ENCODE assay signal across 11 cellular contexts in the genomic region with DNA sequence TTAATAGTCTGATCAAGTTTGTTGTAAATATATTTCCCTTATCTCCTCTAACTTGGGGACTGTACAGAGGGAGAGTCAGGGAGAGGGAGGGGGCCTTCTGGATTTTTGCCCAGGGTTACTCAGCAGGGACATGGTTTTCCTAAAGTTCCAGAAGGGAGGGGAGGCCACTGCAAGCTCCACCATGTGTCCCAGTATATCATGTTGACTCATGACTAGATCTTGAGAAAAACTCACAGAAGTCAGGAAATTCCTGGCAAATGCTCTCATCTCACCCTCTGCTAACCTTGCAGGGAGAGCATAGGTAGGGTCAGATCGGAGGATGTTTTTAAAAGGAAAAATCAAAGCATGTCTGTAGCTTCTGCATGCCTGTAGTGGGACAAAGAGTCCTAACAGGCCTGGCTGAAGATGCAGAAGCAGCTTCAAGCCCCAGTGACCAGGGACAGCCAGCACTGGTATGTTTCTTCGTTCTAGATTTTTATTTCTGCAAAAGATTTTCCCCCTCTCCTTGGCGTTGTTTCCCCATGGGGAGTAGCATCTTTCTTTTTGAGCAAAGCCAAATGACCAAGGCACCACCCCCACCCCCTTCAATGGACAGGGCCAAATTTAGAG.
A peak's percentile ranks its signal among the peaks of the same experiment; 100 is the strongest.
DNase-seq lines count a peak whose midpoint lies in the region; ATAC-seq and TF ChIP-seq lines count a peak whose summit lies in the region.
"Had no signal": no experiment of that assay in that cellular context is flagged by ENCODE, and none has a peak within 500 bp of the region (broad histone marks: within the 10 kb centered on the region; RNA-seq: fewer than 3 reads in every experiment).

No MANE protein-coding gene starts in this region.

- H3K9me3 ChIP-seq in breast epithelium (no peaks in the 10 kb centered on the region), adipocyte (ENCODE audit: control insufficient read depth, low read length) (no peaks in the 10 kb centered on the region)

- ATAC-seq in GM21576 (IDR thresholded peaks at IDR 0.05; ENCODE audit: unreplicated experiment): no peak
- ATAC-seq in GM18868 (IDR thresholded peaks at IDR 0.05; ENCODE audit: unreplicated experiment): no peak

- H3K27ac Mint-ChIP-seq in MCF 10A (ENCODE audit: low read depth, unreplicated experiment): peak overlapping the region; percentile 36
- H3K27ac Mint-ChIP-seq: dendritic cell treated with granulocyte-macrophage colony-stimulating factor and Interleukin-4, amounts not matched to agents 40 ng/mL and 50 ng/mL, for 4 days; nephron progenitor cell had no signal

- intact Hi-C loops in MCF 10A (cut with micrococcal nuclease) (loop anchor here (10.0 kb wide), 1 partner anchor 54 kb away; no protein-coding TSS in a partner anchor), breast epithelium (cut with DNase I; ENCODE audit: low total_unique reads) (no loop called here), head of caudate nucleus (cut with DNase I) (no loop called here)

- H3K36me3 Mint-ChIP-seq in MCF 10A (ENCODE audit: insufficient read depth, unreplicated experiment): no peaks in the 10 kb centered on the region

- CTCF ChIA-PET in MCF 10A (lab: Yijun Ruan, JAX): interaction anchor here (1.0 to 1.4 kb wide), 3 partner anchors 14 to 320 kb away, joined by 3 to 4 read pairs (median 3); no protein-coding TSS in a partner anchor

- H3K4me1 ChIP-seq in breast epithelium (no peaks in the 10 kb centered on the region), adipocyte (ENCODE audit: control insufficient read depth, insufficient read depth, low read length) (peaks cover 25% of the 10 kb centered on the region)

- no peak overlapping the region for H3K4me3 ChIP-seq in breast epithelium
- H3K4me3 ChIP-seq in adipocyte (ENCODE audit: low read length): no peak overlapping the region

- BruUV-seq in MCF 10A (replicated peaks; lab: Mats Ljungman, UMichigan): no TSS peak

- no peak overlapping the region for H3K4me3 Mint-ChIP-seq in MCF 10A (ENCODE audit: unreplicated experiment)
- H3K4me3 Mint-ChIP-seq: dendritic cell treated with granulocyte-macrophage colony-stimulating factor and Interleukin-4, amounts not matched to agents 40 ng/mL and 50 ng/mL, for 4 days; nephron progenitor cell had no signal

- H3K36me3 ChIP-seq in breast epithelium (no peaks in the 10 kb centered on the region), adipocyte (ENCODE audit: control insufficient read depth, insufficient read depth, low read length, severe bottlenecking) (no peaks in the 10 kb centered on the region)

- POLR2A ChIA-PET in MCF 10A (lab: Yijun Ruan, JAX): interaction anchor here (0.6 to 1.1 kb wide), 2 partner anchors 11 to 342 kb away, joined by 3 to 5 read pairs; no protein-coding TSS in a partner anchor

- TF ChIP-seq CTCF in MCF 10A (IDR thresholded peaks at IDR 0.05; ENCODE audit: unreplicated experiment) (no peak), breast epithelium (IDR thresholded peaks at IDR 0.05) (no peak)

- H3K27me3 ChIP-seq in breast epithelium: no peaks in the 10 kb centered on the region
- H3K27me3 ChIP-seq in adipocyte (replicated peaks; ENCODE audit: control insufficient read depth, insufficient read depth, low read length): no peaks in the 10 kb centered on the region

- H3K9me3 Mint-ChIP-seq in MCF 10A (ENCODE audit: unreplicated experiment): peaks cover 8% of the 10 kb centered on the region
- H3K9me3 Mint-ChIP-seq: dendritic cell treated with granulocyte-macrophage colony-stimulating factor and Interleukin-4, amounts not matched to agents 40 ng/mL and 50 ng/mL, for 4 days; nephron progenitor cell had no signal

- peaks cover 34% of the 10 kb centered on the region for H3K4me1 Mint-ChIP-seq in MCF 10A (ENCODE audit: insufficient read depth, unreplicated experiment)

- TF ChIP-seq POLR2A in breast epithelium (IDR thresholded peaks at IDR 0.05): no peak

- H3K27me3 Mint-ChIP-seq in MCF 10A (ENCODE audit: insufficient read depth, unreplicated experiment): no peaks in the 10 kb centered on the region

- peak; percentile 82 for DNase-seq in MCF 10A (ENCODE audit: unreplicated experiment)
- no peak for DNase-seq in breast epithelium (ENCODE audit: low spot score in 2 of 2)
- DNase-seq in adipocyte (ENCODE audit: low read depth): peak; percentile 51
- peak; percentile 96 for DNase-seq in glomerular visceral epithelial cell (ENCODE audit: extremely low spot score)
- DNase-seq in head of caudate nucleus: no peak
- DNase-seq in NCI-H1436 treated with DMSO at 0.1 percent for 48 hours (lab: John Stamatoyannopoulos, UW): no peak
- DNase-seq: GDM1, nephron progenitor cell had no signal

- no peak overlapping the region for H3K9ac ChIP-seq in adipocyte (ENCODE audit: low read length)

- no peak overlapping the region for H3K27ac ChIP-seq in breast epithelium

Comparison
In these comparisons a context has a peak if more than half of its experiments do, and no peak if none do; other contexts are left out.
1. DNase-seq: peak in MCF 10A (single experiment), adipocyte (single experiment) and glomerular visceral epithelial cell (single experiment); none in breast epithelium (0 of 2), head of caudate nucleus (0 of 42) and NCI-H1436 treated with DMSO at 0.1 percent for 48 hours (single experiment).